19 cellular contexts compared by ENCODE assay signal in the genomic region with DNA sequence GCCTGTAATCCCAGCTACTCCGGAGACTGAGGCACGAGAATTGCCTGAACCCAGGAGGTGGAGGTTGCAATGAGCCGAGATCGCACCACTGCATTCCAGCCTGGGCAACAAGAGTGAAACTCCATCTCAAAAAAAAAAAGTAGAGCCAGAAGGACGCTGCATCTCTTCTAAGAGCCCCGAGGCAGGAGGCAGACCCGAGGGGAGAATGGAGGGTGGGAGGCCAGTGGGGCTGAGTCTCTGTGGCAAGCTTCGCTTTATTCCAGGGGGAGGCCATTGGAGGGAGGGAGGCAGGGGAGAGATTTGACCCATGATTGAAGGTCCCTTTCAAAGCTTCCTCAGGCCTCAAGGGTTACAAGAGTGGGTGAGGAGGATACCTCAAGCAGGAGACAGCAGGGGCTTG. TPM values are rescaled to one million over a fixed set of nuclear protein-coding genes. Genes with fewer than 3 reads are reported as not detected.
"Had no signal": no experiment of that assay in that cellular context is flagged by ENCODE, and none has a peak within 500 bp of the region (broad histone marks: within the 10 kb centered on the region; RNA-seq: fewer than 3 reads in every experiment).

No MANE protein-coding gene starts in this region.

- H3K27ac Mint-ChIP-seq: progenitor cell of endocrine pancreas; stimulated activated naive CD8-positive, alpha-beta T cell treated with anti-CD3 and anti-CD28 coated beads, Interleukin-15, Interleukin-2, amounts not matched to agents 100 ng/mL and 50 ng/mL, for 24 hours; type B pancreatic cell had no signal

- H3K27ac ChIP-seq: brain microvascular endothelial cell had no signal

- ATAC-seq: effector memory CD8-positive, alpha-beta T cell; right cardiac atrium had no signal

- H3K27me3 Mint-ChIP-seq: effector memory CD8-positive, alpha-beta T cell; naive B cell; progenitor cell of endocrine pancreas; stimulated activated naive CD8-positive, alpha-beta T cell treated with anti-CD3 and anti-CD28 coated beads, Interleukin-15, Interleukin-2, amounts not matched to agents 100 ng/mL and 50 ng/mL, for 24 hours; type B pancreatic cell had no signal

- H3K9me3 ChIP-seq: SK-N-SH had no signal

- H3K27me3 ChIP-seq: brain microvascular endothelial cell had no signal

- H3K36me3 Mint-ChIP-seq: naive B cell, type B pancreatic cell had no signal

- DNase-seq: activated CD4-positive, alpha-beta T cell treated with anti-CD3 and anti-CD28 coated beads, Interleukin-2, amount 50 U/mL, for 48 hours; activated CD4-positive, CD25-positive, alpha-beta regulatory T cell treated with anti-CD3 and anti-CD28 coated beads, Interleukin-2, amount 50 U/mL, for 72 hours; activated naive CD4-positive, alpha-beta T cell treated with anti-CD3 and anti-CD28 coated beads, Interleukin-2, amount 50 U/mL, for 16 hours; brain microvascular endothelial cell; dermis blood vessel endothelial cell; effector memory CD8-positive, alpha-beta T cell; erythroblast; islet precursor cell; naive B cell; right cardiac atrium; SK-N-SH; small intestine; stimulated activated CD4-positive, alpha-beta T cell treated with anti-CD3 and anti-CD28 coated beads, Interleukin-4, amount 100 ng/mL, for 24 hours; T-helper 1 cell; T1000 had no signal

- H3K9me3 Mint-ChIP-seq: effector memory CD8-positive, alpha-beta T cell; naive B cell; stimulated activated naive CD8-positive, alpha-beta T cell treated with anti-CD3 and anti-CD28 coated beads, Interleukin-15, Interleukin-2, amounts not matched to agents 100 ng/mL and 50 ng/mL, for 24 hours; type B pancreatic cell had no signal

- H3K4me3 Mint-ChIP-seq: effector memory CD8-positive, alpha-beta T cell; naive B cell; stimulated activated naive CD8-positive, alpha-beta T cell treated with anti-CD3 and anti-CD28 coated beads, Interleukin-15, Interleukin-2, amounts not matched to agents 100 ng/mL and 50 ng/mL, for 24 hours; type B pancreatic cell had no signal

RNA-seq across cellular contexts. Expression of a gene that starts 37.6 kb away (rescaled TPM):
- total RNA-seq: lung microvascular endothelial cell had no signal
